24 cellular contexts compared by ENCODE assay signal in genomic region chr2:97656905-97657587, GRCh38. TPM values are rescaled to one million over a fixed set of nuclear protein-coding genes. Genes with fewer than 3 reads are reported as not detected.
DNase-seq lines count a peak whose midpoint lies in the region; ATAC-seq, FAIRE-seq and TF ChIP-seq lines count a peak whose summit lies in the region.
"Had no signal": no experiment of that assay in that cellular context is flagged by ENCODE, and none has a peak within 500 bp of the region (broad histone marks: within the 10 kb centered on the region; RNA-seq: fewer than 3 reads in every experiment).

No MANE protein-coding gene starts in this region.

- H3K4me1 Mint-ChIP-seq in naive thymus-derived CD8-positive, alpha-beta T cell, result peaks cover 13 to 23% (median 17%) of the 10 kb centered on the region in 4 donors

- H3K79me1 ChIP-seq in mesendoderm (ENCODE audit: low read length), result peaks cover 13% of the 10 kb centered on the region

- H3K27ac ChIP-seq in HCT116 (ENCODE audit: low read depth, low read length) (no peak overlapping the region), K562 (ENCODE audit: extremely low read depth, low read depth, low read length) (no peak overlapping the region), mesendoderm (ENCODE audit: low read depth, low read length) (no peak overlapping the region), gastroesophageal sphincter (no peak overlapping the region)
- H3K27ac ChIP-seq: A549; BLaER1 treated with 17β-estradiol and CSF1 and Interleukin-3, amounts not matched to agents 10 nM and 100 nM; KMS-11 had no signal

- POLR2A ChIA-PET in HCT116 (lab: Charles Lee) (no interaction called here), K562 (lab: Yijun Ruan, JAX) (interaction anchor here (0.6 to 1.3 kb wide), 7 partner anchors 8 to 101 kb away, joined by 3 to 8 read pairs (median 3); partner anchors contain the start of gene COX5B)
- POLR2A ChIA-PET in naive thymus-derived CD8-positive, alpha-beta T cell (lab: Charles Lee), result interaction anchor here (3.4 kb wide), 1 partner anchor 11 kb away, joined by 18 read pairs; the partner anchor contains the start of gene COX5B

- ATAC-seq in HCT116 (peak; percentile 54), K562 (peak; percentile 21), gastroesophageal sphincter (no peak), HG03139 (IDR thresholded peaks at IDR 0.05; ENCODE audit: unreplicated experiment) (no peak)
- no peak for ATAC-seq in naive thymus-derived CD8-positive, alpha-beta T cell
- ATAC-seq: A549 had no signal

- H4K20me1 ChIP-seq in HCT116 (ENCODE audit: insufficient read depth) (no peaks in the 10 kb centered on the region), K562 (replicated peaks; ENCODE audit: control insufficient read depth, insufficient read depth, low read length) (no peaks in the 10 kb centered on the region; the same call in 1 of the 2 replicates)

- H3K9me1 ChIP-seq in K562 (ENCODE audit: control insufficient read depth, insufficient read depth, low read length), result peaks cover 5% of the 10 kb centered on the region

- H3K9ac ChIP-seq in HCT116 (ENCODE audit: low read length) (no peak overlapping the region), K562 (ENCODE audit: insufficient read depth in 1 of 2, low read depth in 2 of 2, low read length in 2 of 2) (peak overlapping the region in 1 of 2 experiments; percentile 60; a peak in 2 of 4 replicates), mesendoderm (ENCODE audit: low read length) (no peak overlapping the region)
- H3K9ac ChIP-seq: BLaER1 treated with 17β-estradiol and CSF1 and Interleukin-3, amounts not matched to agents 10 nM and 100 nM; KMS-11 had no signal

- H2AFZ ChIP-seq in HCT116 (ENCODE audit: low read depth, low read length, poor library complexity, severe bottlenecking), result no peak overlapping the region
- H2AFZ ChIP-seq in K562 (ENCODE audit: low read depth, low read length), result no peak overlapping the region

- RAD21 ChIA-PET in HCT116 (lab: Charles Lee; ENCODE audit: low non-redundant PET in 1 of 2, low total read pairs in 2 of 2, uncharacterized antibody in 2 of 2, unreplicated experiment in 2 of 2), result no interaction called here

- BruUV-seq in HCT116 (replicated peaks; lab: Mats Ljungman, UMichigan), result no TSS peak
- BruUV-seq in K562 (replicated peaks; lab: Mats Ljungman, UMichigan), result no TSS peak

- no peak overlapping the region for H3K56ac ChIP-seq in mesendoderm (ENCODE audit: low read length)

- H3K36me3 Mint-ChIP-seq in naive thymus-derived CD8-positive, alpha-beta T cell, result peaks cover 0 to 31% (median 0%) of the 10 kb centered on the region in 3 donors

- no peak overlapping the region for H2BK15ac ChIP-seq in mesendoderm (replicated peaks; ENCODE audit: low read depth)

- no peak overlapping the region for H2BK5ac ChIP-seq in mesendoderm (ENCODE audit: low read length)

- H2BK120ac ChIP-seq in mesendoderm (ENCODE audit: low read depth, low read length), result no peak overlapping the region

- in situ Hi-C loops in GM13977 (cut with MboI; ENCODE audit: low pct_unique_long_range_greater_than_20kb, low sequenced_read_pairs, unreplicated experiment), result loop anchor here (25.0 kb wide), 1 partner anchor 1595 kb away; no protein-coding TSS in a partner anchor
- in situ Hi-C loops in K562 (cut with MboI), result no loop called here

- no peaks in the 10 kb centered on the region for H3K9me2 ChIP-seq in HCT116 (ENCODE audit: insufficient read depth)

- TF ChIP-seq CTCF in GM13977 (IDR thresholded peaks at IDR 0.05; ENCODE audit: extremely low read depth, insufficient read depth, missing control alignments), result no peak
- no peak for TF ChIP-seq CTCF in HCT116 (IDR thresholded peaks at IDR 0.05 in 2 of 3, conservative IDR thresholded peaks at IDR 0.05 in 1 of 3; ENCODE audit: borderline replicate concordance in 1 of 3, insufficient read depth in 1 of 3, low read depth in 2 of 3, low read length in 2 of 3)
- no peak for TF ChIP-seq CTCF in K562 (IDR thresholded peaks at IDR 0.05 in 2 of 3, conservative IDR thresholded peaks at IDR 0.05 in 1 of 3; ENCODE audit: insufficient read depth in 2 of 3, low read depth in 1 of 3, low read length in 3 of 3)
- no peak for TF ChIP-seq CTCF in gastroesophageal sphincter (IDR thresholded peaks at IDR 0.05)

- H3K27ac Mint-ChIP-seq in naive thymus-derived CD8-positive, alpha-beta T cell, result peak overlapping the region in 3 of 10 donors; percentile 37 to 56 (median 46)

- CTCF ChIA-PET in HCT116 (lab: Charles Lee) (no interaction called here), K562 (lab: Yijun Ruan, JAX; ENCODE audit: low intra/inter-chr PET ratio) (no interaction called here)

- H3K27me3 Mint-ChIP-seq in naive thymus-derived CD8-positive, alpha-beta T cell, result no peaks in the 10 kb centered on the region
- H3K27me3 Mint-ChIP-seq: CD4-positive, alpha-beta memory T cell had no signal

- 68% methylated on average over 15 of the region's 15 CpGs for WGBS in K562 (ENCODE audit: insufficient coverage, low coverage, missing lambda C conversion rate)
- no CpG with 5 or more reads among the region's 15 CpGs for WGBS in mesendoderm (ENCODE audit: extremely low coverage, insufficient coverage, low lambda C conversion rate)
- 100% methylated on average over 2 of the region's 15 CpGs for WGBS in gastroesophageal sphincter (ENCODE audit: low coverage in 1 of 2), 2 donors

- DNase-seq in GM13977 (ENCODE audit: low spot score) (peak; percentile 11), HCT116 (ENCODE audit: low read depth, low spot score) (no peak), K562 (ENCODE audit: extremely low read depth in 1 of 4, low spot score in 3 of 4) (peak; percentile 29 to 49 (median 38)), mesendoderm (peak; percentile 33), NCI-H446 (lab: John Stamatoyannopoulos, UW) (no peak)
- DNase-seq in naive thymus-derived CD8-positive, alpha-beta T cell, result no peak
- DNase-seq: AML-193; CD4-positive, alpha-beta memory T cell; COR-L47; DMS53; MM.1S; NCI-H2029 treated with DMSO at 0.1 percent for 48 hours; NCI-H526 treated with DMSO at 0.1 percent for 48 hours; RPMI8226; SHP77 had no signal

- H3K4me2 ChIP-seq in HCT116 (ENCODE audit: low read length), result no peak overlapping the region
- no peak overlapping the region for H3K4me2 ChIP-seq in K562 (ENCODE audit: insufficient read depth, low read length)
- H3K4me2 ChIP-seq in mesendoderm (ENCODE audit: low read length), result no peak overlapping the region
- H3K4me2 ChIP-seq: A549; BLaER1 treated with 17β-estradiol and CSF1 and Interleukin-3, amounts not matched to agents 10 nM and 100 nM; KMS-11 had no signal

- H3K4me1 ChIP-seq in HCT116 (ENCODE audit: control insufficient read depth in 1 of 2, insufficient read depth in 2 of 2, low read length in 2 of 2) (peaks cover 0 to 4% of the 10 kb centered on the region in 2 experiments; a peak in 2 of 4 replicates), K562 (replicated peaks in 1 of 2; ENCODE audit: control insufficient read depth in 2 of 2, insufficient read depth in 2 of 2, low read length in 2 of 2) (peaks cover 12 to 49% of the 10 kb centered on the region in 2 experiments; a peak in 4 of 5 replicates), mesendoderm (ENCODE audit: control insufficient read depth, low read depth, low read length) (peaks cover 4% of the 10 kb centered on the region), gastroesophageal sphincter (peaks cover 0 to 22% (median 15%) of the 10 kb centered on the region in 3 donors)

- TF ChIP-seq RAD21 in HCT116 (IDR thresholded peaks at IDR 0.05; ENCODE audit: low read depth) (no peak), K562 (CRISPR knock-in tag; conservative IDR thresholded peaks at IDR 0.05 in 1 of 2, IDR thresholded peaks at IDR 0.05 in 1 of 2) (no peak)

- H3K27me3 ChIP-seq in HCT116 (ENCODE audit: insufficient read depth, low read length) (no peaks in the 10 kb centered on the region), K562 (ENCODE audit: control insufficient read depth in 2 of 2, insufficient read depth in 2 of 2, low read length in 2 of 2) (no peaks in the 10 kb centered on the region), mesendoderm (ENCODE audit: insufficient read depth, low read length, poor library complexity) (no peaks in the 10 kb centered on the region), gastroesophageal sphincter (no peaks in the 10 kb centered on the region)
- H3K27me3 ChIP-seq: BLaER1 treated with 17β-estradiol and CSF1 and Interleukin-3, amounts not matched to agents 10 nM and 100 nM had no signal

- no peak overlapping the region for H4K5ac ChIP-seq in mesendoderm (ENCODE audit: low read length)

- H2AK5ac ChIP-seq in mesendoderm (ENCODE audit: low read length), result no peak overlapping the region

- no peaks in the 10 kb centered on the region; a peak in 1 of 4 replicates for H3K36me3 ChIP-seq in HCT116 (ENCODE audit: control insufficient read depth in 1 of 2, insufficient read depth in 2 of 2, low read length in 2 of 2)
- H3K36me3 ChIP-seq in K562 (ENCODE audit: control insufficient read depth, insufficient read depth, low read length), result peaks cover 61% of the 10 kb centered on the region; the same call in 2 of the 3 replicates
- H3K36me3 ChIP-seq in mesendoderm (ENCODE audit: control insufficient read depth, insufficient read depth, low read length), result peaks cover 2% of the 10 kb centered on the region
- H3K36me3 ChIP-seq in gastroesophageal sphincter, result peaks cover 0 to 74% of the 10 kb centered on the region in 2 donors

- FAIRE-seq in K562 (lab: Jason Lieb, UNC), result no peak
- FAIRE-seq: A549, H54 had no signal

- H3K4me3 ChIP-seq in HCT116 (replicated peaks in 1 of 2; ENCODE audit: low read depth in 1 of 2, low read length in 2 of 2) (no peak overlapping the region), K562 (no peak overlapping the region), mesendoderm (ENCODE audit: low read length) (no peak overlapping the region), gastroesophageal sphincter (no peak overlapping the region)
- H3K4me3 ChIP-seq: A549; BLaER1 treated with 17β-estradiol and CSF1 and Interleukin-3, amounts not matched to agents 10 nM and 100 nM had no signal

- no peak overlapping the region for H3K4ac ChIP-seq in mesendoderm (ENCODE audit: low read depth, low read length)

- H3K4me3 Mint-ChIP-seq in naive thymus-derived CD8-positive, alpha-beta T cell, result no peak overlapping the region
- H3K4me3 Mint-ChIP-seq: CD4-positive, alpha-beta memory T cell had no signal

- H3K23ac ChIP-seq in mesendoderm (ENCODE audit: low read length), result no peak overlapping the region

- no peak overlapping the region for H4K8ac ChIP-seq in mesendoderm (ENCODE audit: low read depth, low read length)

- H3K18ac ChIP-seq in mesendoderm (ENCODE audit: low read length), result no peak overlapping the region

- no peak for TF ChIP-seq POLR2A in HCT116 (IDR thresholded peaks at IDR 0.05; ENCODE audit: borderline replicate concordance, extremely low read depth, insufficient read depth, insufficient read length)
- no peak for TF ChIP-seq POLR2A in K562 (conservative IDR thresholded peaks at IDR 0.05)
- TF ChIP-seq POLR2A in gastroesophageal sphincter (IDR thresholded peaks at IDR 0.05), result no peak

- no peaks in the 10 kb centered on the region for H3K9me3 Mint-ChIP-seq in naive thymus-derived CD8-positive, alpha-beta T cell
- H3K9me3 Mint-ChIP-seq: CD4-positive, alpha-beta memory T cell had no signal

- TF ChIP-seq EP300 in K562 (IDR thresholded peaks at IDR 0.05; ENCODE audit: low read length) (no peak), gastroesophageal sphincter (IDR thresholded peaks at IDR 0.05) (no peak)

- intact Hi-C loops in HCT116 (cut with micrococcal nuclease) (no loop called here), K562 (cut with micrococcal nuclease) (no loop called here)

- no peaks in the 10 kb centered on the region for H3K9me3 ChIP-seq in HCT116 (ENCODE audit: control insufficient read depth in 1 of 2, insufficient read depth in 1 of 2, low read depth in 1 of 2, low read length in 2 of 2)
- H3K9me3 ChIP-seq in K562 (replicated peaks; ENCODE audit: control insufficient read depth, insufficient read depth, low read depth, low read length), result no peaks in the 10 kb centered on the region
- H3K9me3 ChIP-seq in gastroesophageal sphincter, result peaks cover 0 to 13% (median 0%) of the 10 kb centered on the region in 3 donors

- peaks cover 17% of the 10 kb centered on the region for H3K79me2 ChIP-seq in HCT116 (ENCODE audit: insufficient read depth, low read length)
- peaks cover 23% of the 10 kb centered on the region for H3K79me2 ChIP-seq in K562 (ENCODE audit: control insufficient read depth, insufficient read depth, low read length)
- peaks cover 10% of the 10 kb centered on the region for H3K79me2 ChIP-seq in mesendoderm (ENCODE audit: control insufficient read depth, insufficient read depth, low read length)

RNA-seq across cellular contexts. Expression of gene ACTR1B, which starts 6.8 kb away (rescaled TPM):
- 42.8 TPM for total RNA-seq in HCT116 (2021; ENCODE audit: unreplicated experiment)
- polyA plus RNA-seq in HCT116 (2012), result 55.3 and 58.3 TPM in 2 replicates
- 58.6 and 187 TPM in 2 replicates for total RNA-seq in K562 (2011; cell fraction: chromatin; rRNA removed; ENCODE audit: low replicate concordance)
- total RNA-seq in K562 (2011; cell fraction: nucleolus; rRNA removed), result 122 and 125 TPM in 2 replicates
- total RNA-seq in K562 (2011; cell fraction: nucleoplasm; rRNA removed), result 80.8 and 84.3 TPM in 2 replicates
- total RNA-seq in K562 (2014; rRNA removed), result 22.1 and 27.9 TPM in 2 replicates
- 12.0 and 16.2 TPM in 2 replicates for total RNA-seq in K562 (2014; rRNA removed; fragmentation: Illumina TruSeq; extraction: Trizol)
- 26.4 and 26.7 TPM in 2 replicates for total RNA-seq in K562 (2015; rRNA removed; fragmentation: Illumina TruSeq; extraction: Trizol)
- 41.0 and 43.0 TPM in 2 replicates for total RNA-seq in K562 (2021)
- 40.9 and 47.4 TPM in 2 replicates for polyA plus RNA-seq in K562 (2011; rRNA removed)
- 50.7 and 71.9 TPM in 2 replicates for polyA plus RNA-seq in K562 (2011; cell fraction: cytosol; rRNA removed)
- polyA plus RNA-seq in K562 (2011; cell fraction: nucleus; rRNA removed), result 306 and 320 TPM in 2 replicates
- 37.9 and 120 TPM in 2 replicates for polyA plus RNA-seq in K562 (2012)
- 22.5 and 29.2 TPM in 2 replicates for polyA plus RNA-seq in K562 (2014; fragmentation: Illumina TruSeq; extraction: Trizol)
- polyA plus RNA-seq in K562 (2014; fragmentation: Nextera tagmentation; extraction: Ambion mirVana), result 1 to 10 TPM in 1 of 2 experiments, under 1 TPM in 1; 0.49 to 2.3 TPM
- 42.3 and 46.1 TPM in 2 replicates for polyA plus RNA-seq in K562 (2014; rRNA removed)
- polyA minus RNA-seq in K562 (2011; rRNA and poly(A)+ RNA removed), result 16.2 and 25.4 TPM in 2 replicates
- polyA minus RNA-seq in K562 (2011; cell fraction: cytosol; rRNA and poly(A)+ RNA removed), result 19.1 and 23.3 TPM in 2 replicates
- polyA minus RNA-seq in K562 (2011; cell fraction: nucleus; rRNA and poly(A)+ RNA removed), result 68.1 and 83.7 TPM in 2 replicates
- polyA plus RNA-seq in mesendoderm (2013, experiment 1 of 2), result 16.6 TPM
- 16.7 TPM for polyA plus RNA-seq in mesendoderm (2013, experiment 2 of 2)
- 10 to 100 TPM; 94.0 to 97.8 TPM for total RNA-seq in naive thymus-derived CD8-positive, alpha-beta T cell
- 10 to 100 TPM; 11.7 to 17.9 (median 13.0) TPM for polyA plus RNA-seq in naive thymus-derived CD8-positive, alpha-beta T cell
- total RNA-seq in gastroesophageal sphincter, result 10 to 100 TPM; 62.3 to 95.6 (median 88.4) TPM

RNA-seq across cellular contexts. Expression of gene COX5B, which starts 11.2 kb away (rescaled TPM):
- total RNA-seq in HCT116 (2021; ENCODE audit: unreplicated experiment), result 283 TPM
- polyA plus RNA-seq in HCT116 (2012), result 316 and 365 TPM in 2 replicates
- 55.0 and 69.6 TPM in 2 replicates for total RNA-seq in K562 (2011; cell fraction: chromatin; rRNA removed; ENCODE audit: low replicate concordance)
- 123 and 139 TPM in 2 replicates for total RNA-seq in K562 (2011; cell fraction: nucleolus; rRNA removed)
- total RNA-seq in K562 (2011; cell fraction: nucleoplasm; rRNA removed), result 112 and 121 TPM in 2 replicates
- 1,235 and 1,392 TPM in 2 replicates for total RNA-seq in K562 (2014; rRNA removed)
- total RNA-seq in K562 (2014; rRNA removed; fragmentation: Illumina TruSeq; extraction: Trizol), result 182 and 199 TPM in 2 replicates
- 458 and 535 TPM in 2 replicates for total RNA-seq in K562 (2015; rRNA removed; fragmentation: Illumina TruSeq; extraction: Trizol)
- 536 and 603 TPM in 2 replicates for total RNA-seq in K562 (2021)
- polyA plus RNA-seq in K562 (2011; rRNA removed), result 535 and 582 TPM in 2 replicates
- 717 and 760 TPM in 2 replicates for polyA plus RNA-seq in K562 (2011; cell fraction: cytosol; rRNA removed)
- 365 and 570 TPM in 2 replicates for polyA plus RNA-seq in K562 (2011; cell fraction: nucleus; rRNA removed)
- 526 and 547 TPM in 2 replicates for polyA plus RNA-seq in K562 (2012)
- 154 and 281 TPM in 2 replicates for polyA plus RNA-seq in K562 (2014; fragmentation: Illumina TruSeq; extraction: Trizol)
- 100 to 1,000 TPM; 305 to 487 TPM for polyA plus RNA-seq in K562 (2014; fragmentation: Nextera tagmentation; extraction: Ambion mirVana)
- polyA plus RNA-seq in K562 (2014; rRNA removed), result 1,304 and 1,424 TPM in 2 replicates
- 60.5 and 61.2 TPM in 2 replicates for polyA minus RNA-seq in K562 (2011; rRNA and poly(A)+ RNA removed)
- polyA minus RNA-seq in K562 (2011; cell fraction: cytosol; rRNA and poly(A)+ RNA removed), result 88.6 and 115 TPM in 2 replicates
- polyA minus RNA-seq in K562 (2011; cell fraction: nucleus; rRNA and poly(A)+ RNA removed), result 46.4 and 75.2 TPM in 2 replicates
- 235 TPM for polyA plus RNA-seq in mesendoderm (2013, experiment 1 of 2)
- polyA plus RNA-seq in mesendoderm (2013, experiment 2 of 2), result 239 TPM
- total RNA-seq in naive thymus-derived CD8-positive, alpha-beta T cell, result 100 to 1,000 TPM; 119 to 125 TPM
- 100 to 1,000 TPM; 321 to 373 (median 350) TPM for polyA plus RNA-seq in naive thymus-derived CD8-positive, alpha-beta T cell
- 100 to 1,000 TPM; 319 to 462 (median 396) TPM for total RNA-seq in gastroesophageal sphincter

RNA-seq across cellular contexts. Expression of gene C2orf92, which starts 12.5 kb away (rescaled TPM):
- total RNA-seq in HCT116 (2021; ENCODE audit: unreplicated experiment) (3.0 TPM), K562 (2014; rRNA removed) (2.2 TPM in 2 replicates), K562 (2014; rRNA removed; fragmentation: Illumina TruSeq; extraction: Trizol) (3.6 and 5.0 TPM in 2 replicates), K562 (2015; rRNA removed; fragmentation: Illumina TruSeq; extraction: Trizol) (6.7 and 6.8 TPM in 2 replicates), K562 (2021) (4.0 and 4.5 TPM in 2 replicates), gastroesophageal sphincter (1 to 10 TPM; 1.5 to 6.7 (median 2.5) TPM)
- polyA plus RNA-seq in HCT116 (2012), result 1.3 and 1.9 TPM in 2 replicates
- 36.2 and 42.2 TPM in 2 replicates for total RNA-seq in K562 (2011; cell fraction: chromatin; rRNA removed; ENCODE audit: low replicate concordance)
- total RNA-seq in K562 (2011; cell fraction: nucleolus; rRNA removed), result 17.0 and 25.8 TPM in 2 replicates
- 19.2 and 23.9 TPM in 2 replicates for total RNA-seq in K562 (2011; cell fraction: nucleoplasm; rRNA removed)
- polyA plus RNA-seq in K562 (2011; rRNA removed) (6.1 and 7.1 TPM in 2 replicates), K562 (2014; fragmentation: Illumina TruSeq; extraction: Trizol) (3.4 and 4.0 TPM in 2 replicates), K562 (2014; fragmentation: Nextera tagmentation; extraction: Ambion mirVana) (1 to 10 TPM in 1 of 2 experiments, under 1 TPM in 1; 0.65 to 1.2 TPM), K562 (2014; rRNA removed) (4.2 and 6.0 TPM in 2 replicates)
- polyA plus RNA-seq in K562 (2011; cell fraction: cytosol; rRNA removed), result 1.4 and 2.2 TPM in 2 replicates
- 22.7 and 23.4 TPM in 2 replicates for polyA plus RNA-seq in K562 (2011; cell fraction: nucleus; rRNA removed)
- polyA plus RNA-seq in K562 (2012), result 5.3 and 10.9 TPM in 2 replicates
- 11.2 and 14.2 TPM in 2 replicates for polyA minus RNA-seq in K562 (2011; rRNA and poly(A)+ RNA removed)
- 1.4 and 2.4 TPM in 2 replicates for polyA minus RNA-seq in K562 (2011; cell fraction: cytosol; rRNA and poly(A)+ RNA removed)
- 9.6 and 20.2 TPM in 2 replicates for polyA minus RNA-seq in K562 (2011; cell fraction: nucleus; rRNA and poly(A)+ RNA removed)
- polyA plus RNA-seq in mesendoderm (2013, experiment 1 of 2), result 1.7 TPM
- polyA plus RNA-seq in mesendoderm (2013, experiment 2 of 2), result 1.7 TPM
- total RNA-seq in naive thymus-derived CD8-positive, alpha-beta T cell, result 10 to 100 TPM; 18.2 to 21.2 TPM
- 1 to 10 TPM in 1 of 3 donors, under 1 TPM in 2; 0.35 to 1.5 (median 0.68) TPM for polyA plus RNA-seq in naive thymus-derived CD8-positive, alpha-beta T cell
- polyA plus RNA-seq: CD4-positive, alpha-beta memory T cell had no signal

RNA-seq across cellular contexts. Expression of gene ZAP70, which starts 56.3 kb away (rescaled TPM):
- total RNA-seq in HCT116 (2021; ENCODE audit: unreplicated experiment), result 0.91 TPM
- 0.20 TPM in 2 replicates for polyA plus RNA-seq in HCT116 (2012)
- total RNA-seq in K562 (2011; cell fraction: chromatin; rRNA removed; ENCODE audit: low replicate concordance), result 0.58 and 3.1 TPM in 2 replicates
- total RNA-seq in K562 (2011; cell fraction: nucleolus; rRNA removed), result 1.8 and 2.0 TPM in 2 replicates
- total RNA-seq in K562 (2011; cell fraction: nucleoplasm; rRNA removed), result 0.81 and 1.7 TPM in 2 replicates
- total RNA-seq in K562 (2014; rRNA removed), result 0.41 and 0.49 TPM in 2 replicates
- total RNA-seq in K562 (2014; rRNA removed; fragmentation: Illumina TruSeq; extraction: Trizol), result 0.07 TPM in 1 of 2 replicates, not detected in the other
- total RNA-seq in K562 (2015; rRNA removed; fragmentation: Illumina TruSeq; extraction: Trizol), result 0.18 and 0.19 TPM in 2 replicates
- total RNA-seq in K562 (2021), result 0.80 and 0.98 TPM in 2 replicates
- 0.35 and 0.39 TPM in 2 replicates for polyA plus RNA-seq in K562 (2011; rRNA removed)
- 0.18 and 0.63 TPM in 2 replicates for polyA plus RNA-seq in K562 (2011; cell fraction: cytosol; rRNA removed)
- polyA plus RNA-seq in K562 (2011; cell fraction: nucleus; rRNA removed), result 2.9 and 5.1 TPM in 2 replicates
- polyA plus RNA-seq in K562 (2012), result 0.76 and 3.9 TPM in 2 replicates
- polyA plus RNA-seq in K562 (2014; fragmentation: Illumina TruSeq; extraction: Trizol), result 0.21 and 0.22 TPM in 2 replicates
- polyA plus RNA-seq in K562 (2014; fragmentation: Nextera tagmentation; extraction: Ambion mirVana), result under 1 TPM in 1 of 2 experiments, not detected in 1; 0.06 TPM
- polyA plus RNA-seq in K562 (2014; rRNA removed), result 0.20 and 0.76 TPM in 2 replicates
- 0.15 and 0.46 TPM in 2 replicates for polyA minus RNA-seq in K562 (2011; rRNA and poly(A)+ RNA removed)
- polyA minus RNA-seq in K562 (2011; cell fraction: cytosol; rRNA and poly(A)+ RNA removed), result not detected in 2 replicates
- 0.81 TPM in 1 of 2 replicates, not detected in the other for polyA minus RNA-seq in K562 (2011; cell fraction: nucleus; rRNA and poly(A)+ RNA removed)
- polyA plus RNA-seq in mesendoderm (2013, experiment 1 of 2), result 0.46 TPM
- 0.63 TPM for polyA plus RNA-seq in mesendoderm (2013, experiment 2 of 2)
- total RNA-seq in naive thymus-derived CD8-positive, alpha-beta T cell, result 100 to 1,000 TPM; 490 to 503 TPM
- 100 to 1,000 TPM; 131 to 168 (median 149) TPM for polyA plus RNA-seq in naive thymus-derived CD8-positive, alpha-beta T cell
- total RNA-seq in gastroesophageal sphincter, result 1 to 10 TPM in 2 of 4 donors, under 1 TPM in 2; 0.46 to 2.2 (median 1.5) TPM
- total RNA-seq: G401, NCI-H460, SK-MEL-5 had no signal

Comparison
In these comparisons a context has a peak if more than half of its experiments do, and no peak if none do; other contexts are left out.
1. DNase-seq: peak in GM13977 (single experiment), K562 (4 of 4) and mesendoderm (single experiment); none in HCT116 (single experiment), naive thymus-derived CD8-positive, alpha-beta T cell (0 of 10) and NCI-H446 (0 of 2).
2. ATAC-seq: peak in HCT116 (single experiment) and K562 (single experiment); none in naive thymus-derived CD8-positive, alpha-beta T cell (0 of 2), gastroesophageal sphincter (single experiment) and HG03139 (single experiment).